In the genomic region with DNA sequence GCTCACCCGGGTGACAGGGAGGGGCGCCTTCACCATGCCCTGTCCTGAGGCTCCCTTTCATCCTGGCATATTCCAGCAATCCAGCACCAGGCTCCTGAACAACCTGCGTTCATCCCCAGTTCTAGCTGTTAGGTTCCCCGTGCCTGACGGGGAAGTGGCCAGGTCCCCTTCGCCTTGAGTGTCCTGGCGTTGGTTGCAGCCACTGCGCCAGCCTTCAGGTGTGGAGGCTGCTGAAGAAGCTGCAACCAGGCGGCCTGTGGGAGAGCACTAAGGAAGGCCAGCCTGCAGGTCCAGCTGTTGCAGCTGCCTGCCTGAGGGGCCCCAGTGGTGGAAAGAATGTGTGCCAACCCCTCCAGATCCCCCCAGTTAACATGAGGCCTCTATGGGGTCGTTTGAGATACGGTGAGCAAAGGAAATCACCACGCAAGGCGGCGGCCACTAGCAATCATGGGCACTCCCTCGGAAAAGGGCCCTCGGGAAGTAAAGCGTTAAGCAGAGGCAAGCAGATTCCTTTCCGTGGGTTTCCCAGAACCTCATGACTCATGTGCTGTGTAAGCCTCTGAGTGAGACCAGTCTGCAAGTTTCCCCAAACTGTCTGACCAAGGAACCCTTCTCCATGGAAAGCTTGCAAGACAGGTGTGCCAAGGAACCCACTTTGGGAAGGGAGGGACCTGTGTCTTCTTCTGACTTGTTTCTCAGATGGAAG, we compare ENCODE assay signal across 17 cellular contexts.
DNase-seq lines count a peak whose midpoint lies in the region; ATAC-seq, FAIRE-seq and TF ChIP-seq lines count a peak whose summit lies in the region.
"Had no signal": no experiment of that assay in that cellular context is flagged by ENCODE, and none has a peak within 500 bp of the region (broad histone marks: within the 10 kb centered on the region; RNA-seq: fewer than 3 reads in every experiment).

No MANE protein-coding gene starts in this region.

- DNase-seq in A172 (ENCODE audit: low spot score) = peak; percentile 34
- peak; percentile 14 for DNase-seq in HS-5 (ENCODE audit: low read depth)
- peak; percentile 30 for DNase-seq in kidney
- DNase-seq in progenitor cell of endocrine pancreas (ENCODE audit: low spot score, unreplicated experiment) = no peak
- no peak for DNase-seq in NCI-H1417 treated with DMSO at 0.1 percent for 48 hours (lab: John Stamatoyannopoulos, UW)
- DNase-seq in DMS79 (lab: John Stamatoyannopoulos, UW) = no peak
- DNase-seq: ACHN; GOT3; NCI-H187 treated with DMSO at 0.1 percent for 48 hours; NCI-H748 treated with DMSO at 0.1 percent for 48 hours; stimulated activated naive CD8-positive, alpha-beta T cell treated with anti-CD3 and anti-CD28 coated beads, Interleukin-15, amount 100 ng/mL, for 72 hours; T-helper 17 cell had no signal

- no peak for FAIRE-seq in kidney (lab: Jason Lieb, UNC)
- FAIRE-seq: RCC 7860 had no signal

- intact Hi-C loops in kidney (cut with DNase I) = no loop called here

- no peak for ATAC-seq in HG03520 (IDR thresholded peaks at IDR 0.05; ENCODE audit: unreplicated experiment)
- ATAC-seq: stimulated activated naive CD8-positive, alpha-beta T cell treated with anti-CD3 and anti-CD28 coated beads, Interleukin-15, amount 100 ng/mL, for 72 hours; T-helper 17 cell had no signal

- peak overlapping the region in 4 of 5 experiments; percentile 9 to 83 (median 49) for H3K27ac Mint-ChIP-seq in brain
- H3K27ac Mint-ChIP-seq in progenitor cell of endocrine pancreas = no peak overlapping the region
- H3K27ac Mint-ChIP-seq: activated naive CD8-positive, alpha-beta T cell; T-helper 17 cell had no signal

- no peaks in the 10 kb centered on the region for H3K9me3 ChIP-seq in kidney (ENCODE audit: control insufficient read depth in 1 of 2, low read length in 2 of 2)
- H3K9me3 ChIP-seq: vagina had no signal

- no peak overlapping the region for H3K4me3 Mint-ChIP-seq in brain
- H3K4me3 Mint-ChIP-seq in progenitor cell of endocrine pancreas (ENCODE audit: low read depth) = no peak overlapping the region
- H3K4me3 Mint-ChIP-seq: activated naive CD8-positive, alpha-beta T cell; stimulated activated naive CD8-positive, alpha-beta T cell treated with anti-CD3 and anti-CD28 coated beads, Interleukin-15, amount 100 ng/mL, for 72 hours; T-helper 17 cell had no signal

- peaks cover 39% of the 10 kb centered on the region for H3K4me1 Mint-ChIP-seq in brain
- H3K4me1 Mint-ChIP-seq in progenitor cell of endocrine pancreas (ENCODE audit: low read depth) = peaks cover 1% of the 10 kb centered on the region
- H3K4me1 Mint-ChIP-seq: stimulated activated naive CD8-positive, alpha-beta T cell treated with anti-CD3 and anti-CD28 coated beads, Interleukin-15, amount 100 ng/mL, for 72 hours; T-helper 17 cell had no signal

- no peak overlapping the region for H3K27ac ChIP-seq in kidney (ENCODE audit: low read depth in 2 of 2, low read length in 2 of 2)
- H3K27ac ChIP-seq: vagina had no signal

- H3K27me3 Mint-ChIP-seq in brain (peaks cover 6% of the 10 kb centered on the region), progenitor cell of endocrine pancreas (peaks cover 5% of the 10 kb centered on the region)
- H3K27me3 Mint-ChIP-seq: activated naive CD8-positive, alpha-beta T cell; stimulated activated naive CD8-positive, alpha-beta T cell treated with anti-CD3 and anti-CD28 coated beads, Interleukin-15, amount 100 ng/mL, for 72 hours had no signal

- H3K4me1 ChIP-seq in kidney (ENCODE audit: control insufficient read depth in 1 of 2, insufficient read depth in 1 of 2, low read depth in 1 of 2, low read length in 2 of 2) = no peaks in the 10 kb centered on the region
- H3K4me1 ChIP-seq: vagina had no signal

- H3K36me3 Mint-ChIP-seq in brain = peaks cover 41% of the 10 kb centered on the region
- H3K36me3 Mint-ChIP-seq in progenitor cell of endocrine pancreas (ENCODE audit: insufficient read depth) = no peaks in the 10 kb centered on the region
- H3K36me3 Mint-ChIP-seq: activated naive CD8-positive, alpha-beta T cell had no signal

- H3K9me3 Mint-ChIP-seq in brain (peaks cover 9 to 37% (median 26%) of the 10 kb centered on the region in 5 experiments), progenitor cell of endocrine pancreas (ENCODE audit: low read depth) (peaks cover under 1% of the 10 kb centered on the region)

- no peaks in the 10 kb centered on the region for H3K36me3 ChIP-seq in kidney (ENCODE audit: control insufficient read depth in 1 of 2, insufficient read depth in 2 of 2, low read length in 2 of 2)
- H3K36me3 ChIP-seq: vagina had no signal

- H3K9ac ChIP-seq in kidney (ENCODE audit: low read length in 2 of 2) = no peak overlapping the region

- TF ChIP-seq CTCF in brain (conservative IDR thresholded peaks at IDR 0.05) (no peak), kidney (IDR thresholded peaks at IDR 0.05; ENCODE audit: borderline replicate concordance, extremely low read depth, insufficient read depth) (no peak), progenitor cell of endocrine pancreas (IDR thresholded peaks at IDR 0.05; ENCODE audit: unreplicated experiment) (no peak)

- H3K4me3 ChIP-seq in kidney (ENCODE audit: low read length in 2 of 2) = no peak overlapping the region
- H3K4me3 ChIP-seq: vagina had no signal

Comparison
In these comparisons a context has a peak if more than half of its experiments do, and no peak if none do; other contexts are left out.
1. DNase-seq: peak in A172 (single experiment), HS-5 (single experiment) and kidney (single experiment); none in progenitor cell of endocrine pancreas (single experiment), NCI-H1417 treated with DMSO at 0.1 percent for 48 hours (single experiment) and DMS79 (single experiment).